ENCODE assay signal across 12 cellular contexts in genomic region chr9:130692365-130692764, GRCh38. TPM values are rescaled to one million over a fixed set of nuclear protein-coding genes. Genes with fewer than 3 reads are reported as not detected.
DNase-seq lines count a peak whose midpoint lies in the region; FAIRE-seq and TF ChIP-seq lines count a peak whose summit lies in the region.
"Had no signal": no experiment of that assay in that cellular context is flagged by ENCODE, and none has a peak within 500 bp of the region (broad histone marks: within the 10 kb centered on the region; RNA-seq: fewer than 3 reads in every experiment).

No MANE protein-coding gene starts in this region.

- DNase-seq in activated naive CD4-positive, alpha-beta T cell treated with anti-CD3 and anti-CD28 coated beads, Interleukin-2, amount 50 U/mL, for 16 hours: no peak
- DNase-seq in astrocyte of the cerebellum (ENCODE audit: low read depth) (no peak), iPS-NIHi7 (ENCODE audit: extremely low spot score) (peak; percentile 92), testis (peak; percentile 43), GM19239 (ENCODE audit: insufficient read length, low spot score) (no peak), medulla oblongata (ENCODE audit: extremely low spot score) (no peak), D721Med (ENCODE audit: insufficient read length, low spot score) (no peak)

- H3K9me3 ChIP-seq in testis: no peaks in the 10 kb centered on the region

- H3K27ac ChIP-seq in testis: no peak overlapping the region

- no peak for TF ChIP-seq POLR2A in testis (IDR thresholded peaks at IDR 0.05)

- no peaks in the 10 kb centered on the region for H3K9me3 Mint-ChIP-seq in activated naive CD4-positive, alpha-beta T cell treated with anti-CD3 and anti-CD28 coated beads, Interleukin-2, amount 50 U/mL, for 24 hours
- H3K9me3 Mint-ChIP-seq: dendritic cell treated with granulocyte-macrophage colony-stimulating factor and Interleukin-4, amounts not matched to agents 40 ng/mL and 50 ng/mL, for 4 days had no signal

- H3K4me3 Mint-ChIP-seq in activated naive CD4-positive, alpha-beta T cell treated with anti-CD3 and anti-CD28 coated beads, Interleukin-2, amount 50 U/mL, for 24 hours: peak overlapping the region; percentile 96

- H3K4me3 ChIP-seq in astrocyte of the cerebellum (ENCODE audit: low read depth, low read length) (no peak overlapping the region), testis (peak overlapping the region in 1 of 2 donors; percentile 66)

- intact Hi-C loops in testis (cut with DNase I; ENCODE audit: low total_unique reads): no loop called here

- peaks cover 44% of the 10 kb centered on the region for H3K4me1 Mint-ChIP-seq in activated naive CD4-positive, alpha-beta T cell treated with anti-CD3 and anti-CD28 coated beads, Interleukin-2, amount 50 U/mL, for 24 hours

- 28 to 45% methylated on average over 8 to 26 of the region's 26 CpGs for WGBS in testis, 2 donors

- peaks cover 16% of the 10 kb centered on the region for H3K36me3 Mint-ChIP-seq in activated naive CD4-positive, alpha-beta T cell treated with anti-CD3 and anti-CD28 coated beads, Interleukin-2, amount 50 U/mL, for 24 hours

- in situ Hi-C loops in astrocyte of the cerebellum (cut with HindIII; ENCODE audit: low sequenced_read_pairs): no loop called here

- no peaks in the 10 kb centered on the region for H3K27me3 ChIP-seq in testis

- FAIRE-seq in GM19239 (lab: Jason Lieb, UNC): no peak
- no peak for FAIRE-seq in D721Med (lab: Jason Lieb, UNC)

- peaks cover 23% of the 10 kb centered on the region for H3K4me1 ChIP-seq in testis

- no peaks in the 10 kb centered on the region for H3K27me3 Mint-ChIP-seq in activated naive CD4-positive, alpha-beta T cell treated with anti-CD3 and anti-CD28 coated beads, Interleukin-2, amount 50 U/mL, for 24 hours

- H3K27ac Mint-ChIP-seq in activated naive CD4-positive, alpha-beta T cell treated with anti-CD3 and anti-CD28 coated beads, Interleukin-2, amount 50 U/mL, for 24 hours: no peak overlapping the region

- no peaks in the 10 kb centered on the region for H3K36me3 ChIP-seq in testis (ENCODE audit: low read depth, missing control alignments)

- TF ChIP-seq CTCF in astrocyte of the cerebellum (IDR thresholded peaks at IDR 0.05; ENCODE audit: low read depth, low read length, missing control alignments) (peak; percentile 57), testis (IDR thresholded peaks at IDR 0.05) (peak in 1 of 3 experiments; percentile 8), D721Med (IDR thresholded peaks at IDR 0.05; ENCODE audit: insufficient read depth, missing control alignments) (no peak)

RNA-seq across cellular contexts. Expression of gene EXOSC2, which starts 1.2 kb away (rescaled TPM):
- 10 to 100 TPM; 20.3 to 24.7 TPM for total RNA-seq in testis
- 15.3 TPM for polyA plus RNA-seq in testis (ENCODE audit: insufficient read depth, low read depth, low replicate concordance)

RNA-seq across cellular contexts. Expression of gene PRDM12, which starts 28.0 kb away (rescaled TPM):
- total RNA-seq in testis: under 1 TPM; 0.68 to 0.71 TPM
- polyA plus RNA-seq in testis (ENCODE audit: insufficient read depth, low read depth, low replicate concordance): 0.32 TPM
- total RNA-seq: M059J, omental fat pad, SK-MEL-5 had no signal

Comparison
In these comparisons a context has a peak if more than half of its experiments do, and no peak if none do; other contexts are left out.
1. DNase-seq: peak in iPS-NIHi7 (single experiment) and testis (single experiment); none in activated naive CD4-positive, alpha-beta T cell treated with anti-CD3 and anti-CD28 coated beads, Interleukin-2, amount 50 U/mL, for 16 hours (single experiment), astrocyte of the cerebellum (single experiment), GM19239 (single experiment), medulla oblongata (single experiment) and D721Med (single experiment).